Comparison of ENCODE assay signal across 37 cellular contexts in the genomic region with DNA sequence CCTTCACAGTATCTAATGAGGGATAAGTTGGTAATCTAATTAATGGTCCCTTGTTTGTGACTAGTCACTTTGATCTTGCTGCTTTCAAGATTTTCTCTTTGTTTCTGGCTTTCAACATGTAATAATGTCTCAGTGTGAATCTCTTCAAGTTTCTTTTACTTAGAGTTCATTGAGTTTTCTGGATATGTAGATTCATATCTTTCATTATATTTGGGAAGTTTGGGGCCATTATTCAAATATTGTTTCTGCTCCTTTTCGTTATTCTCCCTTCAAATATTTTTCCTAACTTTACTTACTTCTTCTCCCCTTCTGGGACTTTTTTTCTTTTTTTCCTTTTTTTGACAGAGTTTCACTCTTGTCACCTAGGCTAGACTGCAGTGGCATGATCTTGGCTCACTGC. TPM values are rescaled to one million over a fixed set of nuclear protein-coding genes. Genes with fewer than 3 reads are reported as not detected.
"Had no signal": no experiment of that assay in that cellular context is flagged by ENCODE, and none has a peak within 500 bp of the region (broad histone marks: within the 10 kb centered on the region; RNA-seq: fewer than 3 reads in every experiment).

No MANE protein-coding gene starts in this region.

- H3K4me3 ChIP-seq: MG63 had no signal

- DNase-seq: Karpas-422, Kasumi-1, MG63, MM.1S, MV-4-11, NCI-H1048, NCI-H1092, NCI-H1092 treated with DMSO at 0.1 percent for 48 hours, NCI-H1105, NCI-H1105 treated with DMSO at 0.1 percent for 48 hours, NCI-H1417, NCI-H1417 treated with DMSO at 0.1 percent for 48 hours, NCI-H1436, NCI-H1436 treated with DMSO at 0.1 percent for 48 hours, NCI-H146, NCI-H1694, NCI-H1694 treated with DMSO at 0.1 percent for 48 hours, NCI-H187, NCI-H187 treated with DMSO at 0.1 percent for 48 hours, NCI-H1930, NCI-H2029, NCI-H2029 treated with DMSO at 0.1 percent for 48 hours, NCI-H2081, NCI-H2081 treated with DMSO at 0.1 percent for 48 hours, NCI-H2107, NCI-H2171, NCI-H2171 treated with DMSO at 0.1 percent for 48 hours, NCI-H2227 treated with DMSO at 0.1 percent for 48 hours, NCI-H226, NCI-H345, NCI-H446, NCI-H446 treated with DMSO at 0.1 percent for 48 hours, NCI-H510A, NCI-H510A treated with DMSO at 0.1 percent for 48 hours, NCI-H524, NCI-H524 treated with DMSO at 0.1 percent for 48 hours had no signal

- H3K27me3 ChIP-seq: MG63 had no signal

- H3K36me3 ChIP-seq: MG63 had no signal

RNA-seq across cellular contexts. Expression of gene APCDD1, which starts 50.3 kb away (rescaled TPM):
- total RNA-seq: NCI-H460 had no signal
